2 cellular contexts compared by ENCODE assay signal in genomic region chr17:31250229-31250628, GRCh38.
TF ChIP-seq lines count a peak whose summit lies in the region.

No MANE protein-coding gene starts in this region.

TF ChIP-seq in SK-N-SH, 30 proteins besides CTCF, POLR2A, EP300 and RAD21 (continued from another document):
- TF ChIP-seq REST (IDR thresholded peaks at IDR 0.05; ENCODE audit: low read depth, low read length) = no peak
- TF ChIP-seq USF1 (IDR thresholded peaks at IDR 0.05; ENCODE audit: borderline replicate concordance, low read depth) = no peak
- no peak for TF ChIP-seq TEAD4 (IDR thresholded peaks at IDR 0.05; ENCODE audit: borderline replicate concordance, insufficient read depth)
- no peak for TF ChIP-seq RCOR1 (IDR thresholded peaks at IDR 0.05; ENCODE audit: low read length)
- TF ChIP-seq YY1 (IDR thresholded peaks at IDR 0.05; ENCODE audit: low read depth) = no peak
- no peak; the same call in 1 of the 2 replicates for TF ChIP-seq PBX3 (IDR thresholded peaks at IDR 0.05)
- no peak for TF ChIP-seq USF2 (IDR thresholded peaks at IDR 0.05; ENCODE audit: borderline replicate concordance, low read depth, low read length)
- TF ChIP-seq TAF1 (IDR thresholded peaks at IDR 0.05; ENCODE audit: borderline replicate concordance, low read depth, low read length) = no peak
- TF ChIP-seq ELF1 (IDR thresholded peaks at IDR 0.05) = no peak
- TF ChIP-seq ZBTB33 (IDR thresholded peaks at IDR 0.05; ENCODE audit: borderline replicate concordance, low read depth) = no peak
- no peak for TF ChIP-seq RXRA (IDR thresholded peaks at IDR 0.05; ENCODE audit: borderline replicate concordance, low read depth)
- TF ChIP-seq FOSL2 (IDR thresholded peaks at IDR 0.05; ENCODE audit: borderline replicate concordance, low read depth) = no peak
- TF ChIP-seq SIN3A (IDR thresholded peaks at IDR 0.05; ENCODE audit: borderline replicate concordance, low read depth, low read length) = no peak

TF ChIP-seq in SK-N-SH treated with all-trans-retinoic acid at 6 μM for 48 hours, 23 proteins besides CTCF, POLR2A, EP300 and RAD21 (continued from another document):
- TF ChIP-seq CREB5 (CRISPR knock-in tag; IDR thresholded peaks at IDR 0.05; ENCODE audit: low read depth) (no peak), POU6F1 (CRISPR knock-in tag; IDR thresholded peaks at IDR 0.05; ENCODE audit: borderline replicate concordance, low read depth) (no peak), TOX (CRISPR knock-in tag; IDR thresholded peaks at IDR 0.05; ENCODE audit: borderline replicate concordance) (no peak), CSDC2 (CRISPR knock-in tag; IDR thresholded peaks at IDR 0.05) (no peak), ARNTL (CRISPR knock-in tag; IDR thresholded peaks at IDR 0.05; ENCODE audit: borderline replicate concordance, low read depth) (no peak), GLIS3 (CRISPR knock-in tag; IDR thresholded peaks at IDR 0.05) (no peak), ZNF70 (CRISPR knock-in tag; IDR thresholded peaks at IDR 0.05) (no peak), ESRRG (CRISPR knock-in tag; IDR thresholded peaks at IDR 0.05) (no peak), PATZ1 (CRISPR knock-in tag; IDR thresholded peaks at IDR 0.05; ENCODE audit: borderline replicate concordance) (no peak)
